8 cellular contexts compared by ENCODE assay signal in genomic region chr1:9181176-9181906, GRCh38. TPM values are rescaled to one million over a fixed set of nuclear protein-coding genes. Genes with fewer than 3 reads are reported as not detected.
DNase-seq lines count a peak whose midpoint lies in the region; ATAC-seq, FAIRE-seq and TF ChIP-seq lines count a peak whose summit lies in the region.

No MANE protein-coding gene starts in this region.

- DNase-seq in DND-41 (peak; percentile 57), SK-N-MC (ENCODE audit: low read depth, low spot score) (no peak), heart left ventricle (peak; percentile 67 to 89 (median 76)), posterior vena cava (ENCODE audit: low spot score) (peak; percentile 91), urothelium cell line (ENCODE audit: low spot score) (peak; percentile 84)

- H3K4me1 ChIP-seq in DND-41 (ENCODE audit: insufficient read depth, low read length) (no peaks in the 10 kb centered on the region), heart left ventricle (peaks cover 0 to 57% (median 13%) of the 10 kb centered on the region in 12 donors)

- no peaks in the 10 kb centered on the region for H4K20me1 ChIP-seq in DND-41 (ENCODE audit: insufficient read depth, low read length)

- H3K27ac Mint-ChIP-seq in activated naive CD8-positive, alpha-beta T cell: no peak overlapping the region

- H3K36me3 Mint-ChIP-seq in activated naive CD8-positive, alpha-beta T cell: no peaks in the 10 kb centered on the region

- H3K36me3 ChIP-seq in DND-41 (ENCODE audit: insufficient read depth, low read length): no peaks in the 10 kb centered on the region
- no peaks in the 10 kb centered on the region for H3K36me3 ChIP-seq in SK-N-MC (ENCODE audit: insufficient read depth, low read length)
- peaks cover 0 to 14% (median 0%) of the 10 kb centered on the region in 9 donors for H3K36me3 ChIP-seq in heart left ventricle

- FAIRE-seq in urothelium cell line (lab: Jason Lieb, UNC): peak; percentile 68

- no peaks in the 10 kb centered on the region for H3K79me2 ChIP-seq in DND-41 (ENCODE audit: insufficient read depth, low read length)

- H3K4me2 ChIP-seq in DND-41 (ENCODE audit: insufficient read depth, low read length): no peak overlapping the region

- H2AFZ ChIP-seq in DND-41 (ENCODE audit: low read depth, low read length): no peak overlapping the region

- peak overlapping the region; percentile 85 for H3K4me3 Mint-ChIP-seq in activated naive CD8-positive, alpha-beta T cell

- ATAC-seq in DND-41 (ENCODE audit: insufficient read depth, low read depth) (peak; percentile 72), HG02798 (IDR thresholded peaks at IDR 0.05; ENCODE audit: poor library complexity, unreplicated experiment) (peak; percentile 46), heart left ventricle (peak; percentile 54 to 80 (median 70)), GM18907 (IDR thresholded peaks at IDR 0.05; ENCODE audit: unreplicated experiment) (no peak)

- no peaks in the 10 kb centered on the region for H3K9me3 Mint-ChIP-seq in activated naive CD8-positive, alpha-beta T cell (ENCODE audit: low read depth)

- H3K9ac ChIP-seq in DND-41 (ENCODE audit: low read depth, low read length) (no peak overlapping the region), SK-N-MC (ENCODE audit: insufficient read length) (no peak overlapping the region)

- intact Hi-C loops in heart left ventricle (cut with DNase I): loop anchor here in 2 of 10 donors (2.0 to 5.0 kb wide), 4 partner anchors 15 to 64 kb away; no protein-coding TSS in a partner anchor
- intact Hi-C loops in posterior vena cava (cut with DNase I): no loop called here

- TF ChIP-seq CTCF in DND-41 (IDR thresholded peaks at IDR 0.05; ENCODE audit: borderline replicate concordance, extremely low read depth, low read length, poor library complexity, severe bottlenecking): peak; percentile 85
- TF ChIP-seq CTCF in heart left ventricle (IDR thresholded peaks at IDR 0.05): peak; percentile 91 to 98 (median 96)

- no peak for TF ChIP-seq POLR2A in heart left ventricle (IDR thresholded peaks at IDR 0.05)

- WGBS in heart left ventricle, 4 donors: 14 to 21% (median 17%) methylated on average over 18 to 19 of the region's 19 CpGs

- H3K27ac ChIP-seq in DND-41 (ENCODE audit: low read length) (no peak overlapping the region), SK-N-MC (no peak overlapping the region), heart left ventricle (peak overlapping the region in 10 of 12 donors; percentile 15 to 85 (median 70))

- H3K4me3 ChIP-seq in DND-41 (ENCODE audit: low read depth in 1 of 2, low read length in 2 of 2) (no peak overlapping the region), SK-N-MC (peak overlapping the region; percentile 65), heart left ventricle (peak overlapping the region; percentile 55 to 86 (median 76))

- H3K4me1 Mint-ChIP-seq in activated naive CD8-positive, alpha-beta T cell (ENCODE audit: low read depth): peaks cover 9% of the 10 kb centered on the region

- H3K27me3 Mint-ChIP-seq in activated naive CD8-positive, alpha-beta T cell: peaks cover 19% of the 10 kb centered on the region

- H3K27me3 ChIP-seq in DND-41 (ENCODE audit: insufficient read depth, low read length, poor library complexity) (peaks cover 10% of the 10 kb centered on the region), heart left ventricle (peaks cover 0 to 20% (median 0%) of the 10 kb centered on the region in 9 donors)

- H3K9me3 ChIP-seq in DND-41 (ENCODE audit: insufficient read depth, low read length, severe bottlenecking) (no peaks in the 10 kb centered on the region), SK-N-MC (ENCODE audit: low read depth, low read length) (no peaks in the 10 kb centered on the region), heart left ventricle (no peaks in the 10 kb centered on the region)

RNA-seq across cellular contexts. Expression of gene GPR157, which starts 52.4 kb away (rescaled TPM):
- total RNA-seq in heart left ventricle: 10 to 100 TPM; 21.1 to 41.8 (median 30.3) TPM
- polyA plus RNA-seq in heart left ventricle: 10 to 100 TPM in 1 of 2 donors, 1 to 10 TPM in 1; 9.2 to 10.2 TPM
- 1 to 10 TPM; 8.3 to 9.9 TPM for total RNA-seq in posterior vena cava

RNA-seq across cellular contexts. Expression of gene H6PD, which starts 53.2 kb away (rescaled TPM):
- total RNA-seq in heart left ventricle: 10 to 100 TPM; 16.0 to 54.5 (median 27.9) TPM
- 10 to 100 TPM; 11.0 to 15.7 TPM for polyA plus RNA-seq in heart left ventricle
- 10 to 100 TPM; 56.0 to 59.6 TPM for total RNA-seq in posterior vena cava

Comparison
In these comparisons a context has a peak if more than half of its experiments do, and no peak if none do; other contexts are left out.
1. H3K27ac ChIP-seq: peak in heart left ventricle (10 of 12); none in DND-41 (single experiment) and SK-N-MC (single experiment).
2. H3K4me3 ChIP-seq: peak in SK-N-MC (single experiment) and heart left ventricle (12 of 12); none in DND-41 (0 of 2).